In the genomic region with DNA sequence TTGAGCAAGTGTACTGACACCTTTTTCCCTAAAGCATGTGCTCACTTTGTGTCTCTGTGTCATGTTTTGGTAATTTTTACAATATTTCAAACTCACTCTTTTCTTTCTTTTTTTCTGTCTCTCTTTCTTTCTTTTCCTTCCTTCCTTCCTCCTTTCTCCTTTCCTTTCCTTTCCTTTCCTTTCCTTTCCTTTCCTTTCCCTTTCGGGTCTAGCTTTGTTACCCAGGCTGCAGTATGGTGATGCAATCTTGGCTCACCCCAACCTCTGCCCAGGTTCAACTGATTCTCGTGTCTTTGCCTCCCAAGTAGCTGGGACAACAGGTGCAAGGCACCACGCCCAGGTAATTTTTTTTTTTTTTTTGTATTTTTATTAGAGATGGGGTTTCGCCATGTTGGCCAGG, we compare ENCODE assay signal across 1 cellular context.
TF ChIP-seq lines count a peak whose summit lies in the region.

No MANE protein-coding gene starts in this region.

TF ChIP-seq in liver, 16 proteins besides CTCF, POLR2A, EP300 and RAD21 (continued from another document):
- TF ChIP-seq, protein P1, sequence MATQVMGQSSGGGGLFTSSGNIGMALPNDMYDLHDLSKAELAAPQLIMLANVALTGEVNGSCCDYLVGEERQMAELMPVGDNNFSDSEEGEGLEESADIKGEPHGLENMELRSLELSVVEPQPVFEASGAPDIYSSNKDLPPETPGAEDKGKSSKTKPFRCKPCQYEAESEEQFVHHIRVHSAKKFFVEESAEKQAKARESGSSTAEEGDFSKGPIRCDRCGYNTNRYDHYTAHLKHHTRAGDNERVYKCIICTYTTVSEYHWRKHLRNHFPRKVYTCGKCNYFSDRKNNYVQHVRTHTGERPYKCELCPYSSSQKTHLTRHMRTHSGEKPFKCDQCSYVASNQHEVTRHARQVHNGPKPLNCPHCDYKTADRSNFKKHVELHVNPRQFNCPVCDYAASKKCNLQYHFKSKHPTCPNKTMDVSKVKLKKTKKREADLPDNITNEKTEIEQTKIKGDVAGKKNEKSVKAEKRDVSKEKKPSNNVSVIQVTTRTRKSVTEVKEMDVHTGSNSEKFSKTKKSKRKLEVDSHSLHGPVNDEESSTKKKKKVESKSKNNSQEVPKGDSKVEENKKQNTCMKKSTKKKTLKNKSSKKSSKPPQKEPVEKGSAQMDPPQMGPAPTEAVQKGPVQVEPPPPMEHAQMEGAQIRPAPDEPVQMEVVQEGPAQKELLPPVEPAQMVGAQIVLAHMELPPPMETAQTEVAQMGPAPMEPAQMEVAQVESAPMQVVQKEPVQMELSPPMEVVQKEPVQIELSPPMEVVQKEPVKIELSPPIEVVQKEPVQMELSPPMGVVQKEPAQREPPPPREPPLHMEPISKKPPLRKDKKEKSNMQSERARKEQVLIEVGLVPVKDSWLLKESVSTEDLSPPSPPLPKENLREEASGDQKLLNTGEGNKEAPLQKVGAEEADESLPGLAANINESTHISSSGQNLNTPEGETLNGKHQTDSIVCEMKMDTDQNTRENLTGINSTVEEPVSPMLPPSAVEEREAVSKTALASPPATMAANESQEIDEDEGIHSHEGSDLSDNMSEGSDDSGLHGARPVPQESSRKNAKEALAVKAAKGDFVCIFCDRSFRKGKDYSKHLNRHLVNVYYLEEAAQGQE (IDR thresholded peaks at IDR 0.05) = no peak
- TF ChIP-seq RXRA (IDR thresholded peaks at IDR 0.05) = no peak
- TF ChIP-seq JUND (IDR thresholded peaks at IDR 0.05) = no peak
- TF ChIP-seq HNF4G (IDR thresholded peaks at IDR 0.05) = no peak
- TF ChIP-seq TAF1 (conservative IDR thresholded peaks at IDR 0.05) = no peak
- TF ChIP-seq, protein P2, sequence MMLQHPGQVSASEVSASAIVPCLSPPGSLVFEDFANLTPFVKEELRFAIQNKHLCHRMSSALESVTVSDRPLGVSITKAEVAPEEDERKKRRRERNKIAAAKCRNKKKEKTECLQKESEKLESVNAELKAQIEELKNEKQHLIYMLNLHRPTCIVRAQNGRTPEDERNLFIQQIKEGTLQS (IDR thresholded peaks at IDR 0.05) = no peak
- TF ChIP-seq NR2F2 (IDR thresholded peaks at IDR 0.05) = no peak
